ENCODE assay signal across 8 cellular contexts in genomic region chr3:64225695-64226499, GRCh38. TPM values are rescaled to one million over a fixed set of nuclear protein-coding genes. Genes with fewer than 3 reads are reported as not detected.
A peak's percentile ranks its signal among the peaks of the same experiment; 100 is the strongest.
DNase-seq lines count a peak whose midpoint lies in the region; ATAC-seq and TF ChIP-seq lines count a peak whose summit lies in the region.

No MANE protein-coding gene starts in this region.

- no peaks in the 10 kb centered on the region for H3K36me3 ChIP-seq in MM.1S (replicated peaks; ENCODE audit: insufficient read depth, low read length)
- H3K36me3 ChIP-seq in smooth muscle cell (ENCODE audit: low read depth), result no peaks in the 10 kb centered on the region

- H3K4me3 ChIP-seq in MM.1S (ENCODE audit: low read length) (peak overlapping the region; percentile 66), fibroblast of pulmonary artery (replicated peaks; ENCODE audit: low read depth, low read length) (peak overlapping the region; percentile 62), smooth muscle cell (no peak overlapping the region)

- H3K9me2 ChIP-seq in MM.1S (replicated peaks; ENCODE audit: insufficient read depth, low read length), result no peaks in the 10 kb centered on the region

- H4K20me1 ChIP-seq in MM.1S (ENCODE audit: insufficient read depth, low read length), result no peaks in the 10 kb centered on the region
- peaks cover 87% of the 10 kb centered on the region for H4K20me1 ChIP-seq in smooth muscle cell (ENCODE audit: low read depth)

- H3K79me2 ChIP-seq in MM.1S (ENCODE audit: low read length) (peaks cover 40% of the 10 kb centered on the region), smooth muscle cell (ENCODE audit: low read depth) (peaks cover 94% of the 10 kb centered on the region)

- H3K9ac ChIP-seq in MM.1S (ENCODE audit: low read length), result peak overlapping the region; percentile 76
- H3K9ac ChIP-seq in smooth muscle cell (ENCODE audit: low read depth), result peak overlapping the region; percentile 53

- H3K4me2 ChIP-seq in MM.1S (ENCODE audit: low read depth, low read length) (peak overlapping the region; percentile 85), smooth muscle cell (peak overlapping the region; percentile 68)

- H3K9me3 ChIP-seq in MM.1S (replicated peaks; ENCODE audit: insufficient read depth, low read length) (no peaks in the 10 kb centered on the region), smooth muscle cell (replicated peaks; ENCODE audit: low read depth) (no peaks in the 10 kb centered on the region)

- peaks cover 20% of the 10 kb centered on the region for H3F3A ChIP-seq in MM.1S (ENCODE audit: insufficient read depth, low read length)
- no peaks in the 10 kb centered on the region for H3F3A ChIP-seq in smooth muscle cell (ENCODE audit: low read depth)

- no peak for TF ChIP-seq CTCF in MM.1S (IDR thresholded peaks at IDR 0.05; ENCODE audit: low read length)
- no peak for TF ChIP-seq CTCF in fibroblast of pulmonary artery (IDR thresholded peaks at IDR 0.05; ENCODE audit: low read length, missing control alignments)
- no peak for TF ChIP-seq CTCF in smooth muscle cell (IDR thresholded peaks at IDR 0.05; ENCODE audit: borderline replicate concordance, insufficient read depth, poor library complexity, severe bottlenecking)

- WGBS in smooth muscle cell (ENCODE audit: low lambda C conversion rate), result 88% methylated on average over 7 of the region's 7 CpGs

- H3K27ac ChIP-seq in MM.1S (ENCODE audit: low read length) (peak overlapping the region; percentile 90), smooth muscle cell (ENCODE audit: low read depth) (peak overlapping the region; percentile 92)

- ATAC-seq in GM19025 (IDR thresholded peaks at IDR 0.05; ENCODE audit: low read depth, unreplicated experiment), result peak; percentile 11
- no peak for ATAC-seq in GM19467 (IDR thresholded peaks at IDR 0.05; ENCODE audit: unreplicated experiment)

- DNase-seq in MM.1S, result peak; percentile 68
- no peak for DNase-seq in fibroblast of pulmonary artery (ENCODE audit: low read depth)
- no peak for DNase-seq in smooth muscle cell (lab: John Stamatoyannopoulos, UW; ENCODE audit: unreplicated experiment)
- DNase-seq in ureter (ENCODE audit: low spot score), result no peak
- no peak for DNase-seq in OCI-M2 (lab: John Stamatoyannopoulos, UW; ENCODE audit: unreplicated experiment)
- no peak for DNase-seq in NCI-H2029 (lab: John Stamatoyannopoulos, UW)

- H3K27me3 ChIP-seq in MM.1S (replicated peaks; ENCODE audit: insufficient read depth, low read length) (no peaks in the 10 kb centered on the region), smooth muscle cell (ENCODE audit: low read depth) (no peaks in the 10 kb centered on the region)

- peak overlapping the region; percentile 67 for H2AFZ ChIP-seq in MM.1S (ENCODE audit: low read length)
- H2AFZ ChIP-seq in smooth muscle cell (ENCODE audit: low read depth), result no peak overlapping the region

- peaks cover 17% of the 10 kb centered on the region for H3K4me1 ChIP-seq in MM.1S (ENCODE audit: low read length)
- H3K4me1 ChIP-seq in smooth muscle cell (ENCODE audit: low read depth), result peaks cover 59% of the 10 kb centered on the region

RNA-seq across cellular contexts. Expression of gene PRICKLE2, which starts 0.6 kb away (rescaled TPM):
- total RNA-seq in smooth muscle cell, result 49.9 and 68.9 TPM in 2 replicates
- polyA plus RNA-seq in smooth muscle cell, result 7.8 and 13.3 TPM in 2 replicates
- total RNA-seq in ureter, result 43.7 TPM
